Comparison of ENCODE assay signal across 29 cellular contexts in genomic region chr20:61173267-61173666, GRCh38.
"Had no signal": no experiment of that assay in that cellular context is flagged by ENCODE, and none has a peak within 500 bp of the region (broad histone marks: within the 10 kb centered on the region; RNA-seq: fewer than 3 reads in every experiment).

No MANE protein-coding gene starts in this region.

- H3K36me3 Mint-ChIP-seq: activated CD4-positive, alpha-beta memory T cell treated with anti-CD3 and anti-CD28 coated beads for 36 hours; activated CD8-positive, alpha-beta memory T cell treated with anti-CD3 and anti-CD28 coated beads, Interleukin-2, amount 10 ng/mL, durations not matched to agents 7 days and 5 days; activated naive CD4-positive, alpha-beta T cell treated with anti-CD3 and anti-CD28 coated beads, Interleukin-2, amount 50 U/mL, for 24 hours; activated naive CD8-positive, alpha-beta T cell treated with anti-CD3 and anti-CD28 coated beads for 36 hours; brain had no signal

- H3K36me3 ChIP-seq: ascending aorta had no signal

- H3K4me3 ChIP-seq: ascending aorta, coronary artery, dorsolateral prefrontal cortex had no signal

- H3K27me3 Mint-ChIP-seq: activated CD4-positive, alpha-beta T cell treated with anti-CD3 and anti-CD28 coated beads for 36 hours; activated CD4-positive, alpha-beta T cell treated with anti-CD3 and anti-CD28 coated beads, Interleukin-2, amount 10 ng/mL, durations not matched to agents 24 days and 14 days; activated CD8-positive, alpha-beta memory T cell treated with anti-CD3 and anti-CD28 coated beads, Interleukin-2, amount 10 ng/mL, durations not matched to agents 7 days and 5 days; dendritic cell treated with granulocyte-macrophage colony-stimulating factor and Interleukin-4, amounts not matched to agents 40 ng/mL and 50 ng/mL, for 4 days had no signal

- FAIRE-seq: bronchial epithelial cell, frontal cortex had no signal

- H3K27ac Mint-ChIP-seq: activated CD4-positive, alpha-beta memory T cell treated with anti-CD3 and anti-CD28 coated beads for 36 hours; activated CD4-positive, alpha-beta T cell treated with anti-CD3 and anti-CD28 coated beads for 36 hours; activated CD4-positive, alpha-beta T cell treated with anti-CD3 and anti-CD28 coated beads, Interleukin-2, amount 10 ng/mL, durations not matched to agents 24 days and 14 days; activated CD8-positive, alpha-beta memory T cell treated with anti-CD3 and anti-CD28 coated beads, Interleukin-2, amount 10 ng/mL, durations not matched to agents 7 days and 5 days; activated CD8-positive, alpha-beta T cell treated with anti-CD3 and anti-CD28 coated beads, Interleukin-2, amount 10 ng/mL, durations not matched to agents 7 days and 5 days; activated naive CD4-positive, alpha-beta T cell treated with anti-CD3 and anti-CD28 coated beads for 36 hours; activated naive CD4-positive, alpha-beta T cell treated with anti-CD3 and anti-CD28 coated beads, Interleukin-2, amount 50 U/mL, for 24 hours; activated naive CD8-positive, alpha-beta T cell treated with anti-CD3 and anti-CD28 coated beads for 36 hours; activated T-helper 1 cell treated with anti-CD3 and anti-CD28 coated beads, Interleukin-12 subunit alpha, Interleukin-12 subunit beta, Interleukin-2, Interleukin-4 antibody, amounts not matched to agents 30 ng/mL and 10 ng/mL and 1 ng/mL, durations not matched to agents 14 hours and 24 hours and 36 hours; activated T-helper 2 cell treated with anti-CD3 and anti-CD28 coated beads, Interferon-gamma antibody, Interleukin-2, Interleukin-4, amounts not matched to agents 10 μg/mL and 5 μg/mL and 100 μg/mL, durations not matched to agents 14 hours and 24 hours and 36 hours; brain; dendritic cell treated with granulocyte-macrophage colony-stimulating factor and Interleukin-4, amounts not matched to agents 40 ng/mL and 50 ng/mL, for 4 days; endodermal cell had no signal

- H3K9me3 Mint-ChIP-seq: activated CD4-positive, alpha-beta memory T cell treated with anti-CD3 and anti-CD28 coated beads for 36 hours; activated CD4-positive, alpha-beta T cell treated with anti-CD3 and anti-CD28 coated beads, Interleukin-2, amount 10 ng/mL, durations not matched to agents 24 days and 14 days; activated naive CD4-positive, alpha-beta T cell treated with anti-CD3 and anti-CD28 coated beads for 36 hours; activated naive CD4-positive, alpha-beta T cell treated with anti-CD3 and anti-CD28 coated beads, Interleukin-2, amount 50 U/mL, for 24 hours; activated naive CD8-positive, alpha-beta T cell treated with anti-CD3 and anti-CD28 coated beads for 36 hours; activated T-helper 1 cell treated with anti-CD3 and anti-CD28 coated beads, Interleukin-12 subunit alpha, Interleukin-12 subunit beta, Interleukin-2, Interleukin-4 antibody, amounts not matched to agents 30 ng/mL and 10 ng/mL and 1 ng/mL, durations not matched to agents 14 hours and 24 hours and 36 hours; activated T-helper 2 cell treated with anti-CD3 and anti-CD28 coated beads, Interferon-gamma antibody, Interleukin-2, Interleukin-4, amounts not matched to agents 10 μg/mL and 5 μg/mL and 100 μg/mL, durations not matched to agents 14 hours and 24 hours and 36 hours; brain; central memory CD8-positive, alpha-beta T cell; dendritic cell treated with granulocyte-macrophage colony-stimulating factor and Interleukin-4, amounts not matched to agents 40 ng/mL and 50 ng/mL, for 4 days; endodermal cell had no signal

- H3K4me1 Mint-ChIP-seq: activated CD4-positive, alpha-beta T cell treated with anti-CD3 and anti-CD28 coated beads for 36 hours; activated CD4-positive, alpha-beta T cell treated with anti-CD3 and anti-CD28 coated beads, Interleukin-2, amount 10 ng/mL, durations not matched to agents 24 days and 14 days; activated CD8-positive, alpha-beta memory T cell treated with anti-CD3 and anti-CD28 coated beads, Interleukin-2, amount 10 ng/mL, durations not matched to agents 7 days and 5 days; activated naive CD4-positive, alpha-beta T cell treated with anti-CD3 and anti-CD28 coated beads, Interleukin-2, amount 50 U/mL, for 24 hours; activated naive CD8-positive, alpha-beta T cell treated with anti-CD3 and anti-CD28 coated beads for 36 hours; brain; central memory CD8-positive, alpha-beta T cell had no signal

- H3K9me3 ChIP-seq: ascending aorta had no signal

- H3K4me1 ChIP-seq: ascending aorta had no signal

- H3K27ac ChIP-seq: ascending aorta, coronary artery, dorsolateral prefrontal cortex had no signal

- H3K27me3 ChIP-seq: ascending aorta had no signal

- H3K4me3 Mint-ChIP-seq: activated CD4-positive, alpha-beta memory T cell treated with anti-CD3 and anti-CD28 coated beads for 36 hours; activated CD4-positive, alpha-beta T cell treated with anti-CD3 and anti-CD28 coated beads for 36 hours; activated CD4-positive, alpha-beta T cell treated with anti-CD3 and anti-CD28 coated beads, Interleukin-2, amount 10 ng/mL, durations not matched to agents 24 days and 14 days; activated CD8-positive, alpha-beta memory T cell treated with anti-CD3 and anti-CD28 coated beads, Interleukin-2, amount 10 ng/mL, durations not matched to agents 7 days and 5 days; activated CD8-positive, alpha-beta T cell treated with anti-CD3 and anti-CD28 coated beads, Interleukin-2, amount 10 ng/mL, durations not matched to agents 7 days and 5 days; activated naive CD4-positive, alpha-beta T cell treated with anti-CD3 and anti-CD28 coated beads for 36 hours; activated naive CD4-positive, alpha-beta T cell treated with anti-CD3 and anti-CD28 coated beads, Interleukin-2, amount 50 U/mL, for 24 hours; activated naive CD8-positive, alpha-beta T cell treated with anti-CD3 and anti-CD28 coated beads for 36 hours; activated T-helper 1 cell treated with anti-CD3 and anti-CD28 coated beads, Interleukin-12 subunit alpha, Interleukin-12 subunit beta, Interleukin-2, Interleukin-4 antibody, amounts not matched to agents 30 ng/mL and 10 ng/mL and 1 ng/mL, durations not matched to agents 14 hours and 24 hours and 36 hours; brain; central memory CD8-positive, alpha-beta T cell; dendritic cell treated with granulocyte-macrophage colony-stimulating factor and Interleukin-4, amounts not matched to agents 40 ng/mL and 50 ng/mL, for 4 days; endodermal cell had no signal

- DNase-seq: activated CD4-positive, alpha-beta memory T cell treated with anti-CD3 and anti-CD28 coated beads for 36 hours; activated CD4-positive, alpha-beta T cell treated with anti-CD3 and anti-CD28 coated beads for 36 hours; activated CD4-positive, alpha-beta T cell treated with anti-CD3 and anti-CD28 coated beads, Interleukin-2, amount 10 ng/mL, durations not matched to agents 24 days and 14 days; activated CD4-positive, CD25-positive, alpha-beta regulatory T cell; activated CD4-positive, CD25-positive, alpha-beta regulatory T cell treated with anti-CD3 and anti-CD28 coated beads, Interleukin-2, amount 50 U/mL, for 72 hours; activated CD8-positive, alpha-beta memory T cell treated with anti-CD3 and anti-CD28 coated beads, Interleukin-2, amount 10 ng/mL, durations not matched to agents 7 days and 5 days; activated CD8-positive, alpha-beta memory T cell treated with anti-CD3 and anti-CD28 coated beads, Interleukin-2, amount 50 U/mL, for 4 hours; activated CD8-positive, alpha-beta T cell treated with anti-CD3 and anti-CD28 coated beads, Interleukin-2, amount 10 ng/mL, durations not matched to agents 7 days and 5 days; activated effector memory CD4-positive, alpha-beta T cell treated with anti-CD3 and anti-CD28 coated beads, Interleukin-2, amount 50 U/mL, for 16 hours; activated naive CD4-positive, alpha-beta T cell treated with anti-CD3 and anti-CD28 coated beads for 36 hours; activated naive CD8-positive, alpha-beta T cell treated with anti-CD3 and anti-CD28 coated beads for 36 hours; activated T-cell treated with anti-CD3 and anti-CD28 coated beads, Interleukin-2, amount 50 U/mL, for 1 hour; activated T-cell treated with anti-CD3 and anti-CD28 coated beads, Interleukin-2, amount 50 U/mL, for 48 hours; dorsolateral prefrontal cortex; effector memory CD4-positive, alpha-beta T cell; endodermal cell; head of caudate nucleus; T-helper 2 cell had no signal

- ATAC-seq: activated CD4-positive, alpha-beta T cell treated with anti-CD3 and anti-CD28 coated beads for 36 hours; activated CD8-positive, alpha-beta memory T cell treated with anti-CD3 and anti-CD28 coated beads, Interleukin-2, amount 10 ng/mL, durations not matched to agents 7 days and 5 days; activated CD8-positive, alpha-beta T cell treated with anti-CD3 and anti-CD28 coated beads, Interleukin-2, amount 10 ng/mL, durations not matched to agents 7 days and 5 days; esophagus mucosa had no signal
